In genomic region chr9:129384887-129385614, GRCh38 we compare ENCODE assay signal across 14 cellular contexts.
DNase-seq lines count a peak whose midpoint lies in the region; ATAC-seq and TF ChIP-seq lines count a peak whose summit lies in the region.
"Had no signal": no experiment of that assay in that cellular context is flagged by ENCODE, and none has a peak within 500 bp of the region (broad histone marks: within the 10 kb centered on the region; RNA-seq: fewer than 3 reads in every experiment).

No MANE protein-coding gene starts in this region.

- no peaks in the 10 kb centered on the region for H3K36me3 ChIP-seq in OCI-LY7 (ENCODE audit: insufficient read depth, low read length)

- no peak overlapping the region for H3K4me3 ChIP-seq in OCI-LY7 (ENCODE audit: low read depth, low read length, poor library complexity, severe bottlenecking)

- H3K4me1 Mint-ChIP-seq in T-helper 2 cell treated with Interferon-gamma antibody and Interleukin-4, amounts not matched to agents 5 μg/mL and 100 μg/mL, for 36 hours (ENCODE audit: low read depth), result no peaks in the 10 kb centered on the region
- peaks cover 10% of the 10 kb centered on the region for H3K4me1 Mint-ChIP-seq in progenitor cell of endocrine pancreas (ENCODE audit: low read depth)

- H3K27me3 Mint-ChIP-seq in T-helper 2 cell treated with Interferon-gamma antibody and Interleukin-4, amounts not matched to agents 5 μg/mL and 100 μg/mL, for 36 hours (ENCODE audit: low read depth), result peaks cover 9% of the 10 kb centered on the region
- H3K27me3 Mint-ChIP-seq in progenitor cell of endocrine pancreas, result peaks cover 4% of the 10 kb centered on the region

- H3K4me2 ChIP-seq in OCI-LY7 (ENCODE audit: low read length), result no peak overlapping the region
- H3K4me2 ChIP-seq: KMS-11 had no signal

- intact Hi-C loops in OCI-LY7 (cut with micrococcal nuclease; ENCODE audit: unreplicated experiment) (loop anchor here (1.0 kb wide), 1 partner anchor 28 kb away; no protein-coding TSS in a partner anchor), left colon (cut with DNase I, micrococcal nuclease) (no loop called here)

- no peak overlapping the region for H3K27ac ChIP-seq in OCI-LY7 (ENCODE audit: low read depth, low read length, poor library complexity, severe bottlenecking)
- H3K27ac ChIP-seq: KMS-11 had no signal

- no TSS peak for BruUV-seq in OCI-LY7 (replicated peaks; lab: Mats Ljungman, UMichigan)

- H3K79me2 ChIP-seq in OCI-LY7 (ENCODE audit: insufficient read depth, low read depth, low read length), result no peaks in the 10 kb centered on the region

- CTCF ChIA-PET in OCI-LY7 (lab: Charles Lee; ENCODE audit: unreplicated experiment), result no interaction called here

- no peaks in the 10 kb centered on the region for H3K9me3 ChIP-seq in OCI-LY7 (ENCODE audit: low read length)

- peak overlapping the region; percentile 35; the same call in 1 of the 2 replicates for H2AFZ ChIP-seq in OCI-LY7 (ENCODE audit: low read length)

- H3K27ac Mint-ChIP-seq in T-helper 2 cell treated with Interferon-gamma antibody and Interleukin-4, amounts not matched to agents 5 μg/mL and 100 μg/mL, for 36 hours, result no peak overlapping the region
- H3K27ac Mint-ChIP-seq in progenitor cell of endocrine pancreas, result peak overlapping the region; percentile 80
- H3K27ac Mint-ChIP-seq: nephron progenitor cell had no signal

- H3K9me2 ChIP-seq in OCI-LY7 (ENCODE audit: insufficient read depth, low read length), result no peaks in the 10 kb centered on the region

- POLR2A ChIA-PET in OCI-LY7 (lab: Charles Lee), result no interaction called here

- H3K4me1 ChIP-seq in OCI-LY7 (ENCODE audit: insufficient read depth, low read length, poor library complexity, severe bottlenecking), result peaks cover 21% of the 10 kb centered on the region

- no peaks in the 10 kb centered on the region for H3K36me3 Mint-ChIP-seq in T-helper 2 cell treated with Interferon-gamma antibody and Interleukin-4, amounts not matched to agents 5 μg/mL and 100 μg/mL, for 36 hours (ENCODE audit: low read depth)
- H3K36me3 Mint-ChIP-seq in progenitor cell of endocrine pancreas (ENCODE audit: insufficient read depth), result no peaks in the 10 kb centered on the region

- ATAC-seq in left colon, result no peak

- no peaks in the 10 kb centered on the region for H4K20me1 ChIP-seq in OCI-LY7 (ENCODE audit: insufficient read depth, low read length)

- H3K9me3 Mint-ChIP-seq in T-helper 2 cell treated with Interferon-gamma antibody and Interleukin-4, amounts not matched to agents 5 μg/mL and 100 μg/mL, for 36 hours, result no peaks in the 10 kb centered on the region
- no peaks in the 10 kb centered on the region for H3K9me3 Mint-ChIP-seq in progenitor cell of endocrine pancreas (ENCODE audit: low read depth)
- H3K9me3 Mint-ChIP-seq: nephron progenitor cell had no signal

- DNase-seq in T-helper 2 cell treated with Interferon-gamma antibody and Interleukin-4, amounts not matched to agents 5 μg/mL and 100 μg/mL, for 36 hours (ENCODE audit: low spot score), result no peak
- DNase-seq in T-helper 2 cell (no peak), OCI-LY7 (ENCODE audit: low spot score) (no peak), ecto neural progenitor cell (ENCODE audit: low spot score) (peak; percentile 30), progenitor cell of endocrine pancreas (ENCODE audit: low spot score, unreplicated experiment) (no peak), left colon (no peak), DMS114 treated with DMSO at 0.1 percent for 48 hours (lab: John Stamatoyannopoulos, UW; ENCODE audit: unreplicated experiment) (no peak)
- DNase-seq in stimulated activated CD4-positive, alpha-beta T cell treated with anti-CD3 and anti-CD28 coated beads, Interleukin-4, amount 100 ng/mL, for 1 hour, result no peak
- DNase-seq: kidney glomerular epithelial cell, NCI-H1694 treated with DMSO at 0.1 percent for 48 hours, NCI-H748 treated with DMSO at 0.1 percent for 48 hours, nephron progenitor cell, substantia nigra had no signal

- peak overlapping the region; percentile 29 for H3K4me3 Mint-ChIP-seq in T-helper 2 cell treated with Interferon-gamma antibody and Interleukin-4, amounts not matched to agents 5 μg/mL and 100 μg/mL, for 36 hours
- H3K4me3 Mint-ChIP-seq in progenitor cell of endocrine pancreas (ENCODE audit: low read depth), result peak overlapping the region; percentile 33

- TF ChIP-seq CTCF in OCI-LY7 (conservative IDR thresholded peaks at IDR 0.05; ENCODE audit: low read length) (no peak), progenitor cell of endocrine pancreas (IDR thresholded peaks at IDR 0.05; ENCODE audit: unreplicated experiment) (no peak)
